ENCODE assay signal across 30 cellular contexts in genomic region chr15:70247281-70247680, GRCh38.
A peak's percentile ranks its signal among the peaks of the same experiment; 100 is the strongest.
DNase-seq lines count a peak whose midpoint lies in the region; ATAC-seq and TF ChIP-seq lines count a peak whose summit lies in the region.
"Had no signal": no experiment of that assay in that cellular context is flagged by ENCODE, and none has a peak within 500 bp of the region (broad histone marks: within the 10 kb centered on the region; RNA-seq: fewer than 3 reads in every experiment).

No MANE protein-coding gene starts in this region.

- ATAC-seq in RWPE2 (ENCODE audit: low read depth), result no peak
- ATAC-seq in sciatic nerve, result no peak
- ATAC-seq: CD8-positive, alpha-beta T cell; esophagus mucosa; foreskin keratinocyte; heart left ventricle; lower lobe of right lung; mucosa of descending colon; right cardiac atrium; T-helper 17 cell had no signal

- intact Hi-C loops in sciatic nerve (cut with DNase I), result no loop called here

- H3K4me1 ChIP-seq in RWPE2 (ENCODE audit: insufficient read depth, poor library complexity, severe bottlenecking), result peaks cover 12% of the 10 kb centered on the region
- H3K4me1 ChIP-seq: foreskin keratinocyte, uterus had no signal

- CTCF ChIA-PET in activated CD4-positive, alpha-beta T cell treated with anti-CD3 and anti-CD28 coated beads, Interleukin-2, amount 10 ng/mL, durations not matched to agents 7 days and 5 days (lab: Charles Lee), result interaction anchor here (0.5 kb wide), 1 partner anchor 508 kb away, joined by 4 read pairs; no protein-coding TSS in a partner anchor

- POLR2A ChIA-PET in activated CD4-positive, alpha-beta T cell treated with anti-CD3 and anti-CD28 coated beads, Interleukin-2, amount 10 ng/mL, durations not matched to agents 7 days and 5 days (lab: Charles Lee), result no interaction called here

- H3K36me3 Mint-ChIP-seq in activated CD4-positive, alpha-beta T cell treated with anti-CD3 and anti-CD28 coated beads, Interleukin-2, amount 10 ng/mL, durations not matched to agents 7 days and 5 days (ENCODE audit: low read depth), result no peaks in the 10 kb centered on the region
- H3K36me3 Mint-ChIP-seq: CD8-positive, alpha-beta T cell; stimulated activated naive B cell treated with anti-CD40 and anti-IgM and Interleukin-4, amounts not matched to agents 10 μg/mL and 1 μg/mL and 100 μg/mL, for 72 hours had no signal

- no peaks in the 10 kb centered on the region for H3K9me3 Mint-ChIP-seq in activated CD4-positive, alpha-beta T cell treated with anti-CD3 and anti-CD28 coated beads, Interleukin-2, amount 10 ng/mL, durations not matched to agents 7 days and 5 days
- H3K9me3 Mint-ChIP-seq: CD8-positive, alpha-beta T cell; stimulated activated naive B cell treated with anti-CD40 and anti-IgM and Interleukin-4, amounts not matched to agents 10 μg/mL and 1 μg/mL and 100 μg/mL, for 72 hours had no signal

- no peak for DNase-seq in activated CD4-positive, alpha-beta T cell treated with anti-CD3 and anti-CD28 coated beads, Interleukin-2, amount 10 ng/mL, durations not matched to agents 7 days and 5 days
- no peak for DNase-seq in activated CD4-positive, alpha-beta T cell treated with anti-CD3 and anti-CD28 coated beads, Interleukin-2, amount 50 U/mL, for 4 hours
- DNase-seq in GM13977 (ENCODE audit: low spot score) (no peak), RWPE2 (ENCODE audit: low spot score) (peak; percentile 43), sciatic nerve (ENCODE audit: low spot score) (peak; percentile 40), GDM1 (lab: John Stamatoyannopoulos, UW) (no peak), cerebellar nuclear complex (lab: John Stamatoyannopoulos, UW) (no peak)
- DNase-seq in stimulated activated CD4-positive, alpha-beta T cell treated with anti-CD3 and anti-CD28 coated beads, Interleukin-1b, Interleukin-23, amount 100 ng/mL, for 48 hours, result no peak
- DNase-seq: activated naive CD4-positive, alpha-beta T cell treated with anti-CD3 and anti-CD28 coated beads, Interleukin-2, amount 50 U/mL, for 16 hours; CD8-positive, alpha-beta T cell; DMS 273 treated with DMSO at 0.1 percent for 48 hours; EL; foreskin keratinocyte; HCEC 1CT; heart left ventricle; lower lobe of right lung; mucosa of descending colon; NCI-H1105 treated with DMSO at 0.1 percent for 48 hours; NCI-H2029 treated with DMSO at 0.1 percent for 48 hours; NCI-H226; NCI-H69; right cardiac atrium; stimulated activated CD4-positive, alpha-beta T cell treated with anti-CD3 and anti-CD28 coated beads, Interleukin-12 subunit alpha, Interleukin-12 subunit beta, amount 100 ng/mL, for 4 hours; stimulated activated CD4-positive, alpha-beta T cell treated with anti-CD3 and anti-CD28 coated beads, Interleukin-4, amount 100 ng/mL, for 24 hours; stimulated activated naive B cell treated with anti-CD40 and anti-IgM and Interleukin-4, amounts not matched to agents 10 μg/mL and 1 μg/mL and 100 μg/mL, for 72 hours; T-helper 17 cell; uterus had no signal

- H3K4me3 ChIP-seq in RWPE2 (ENCODE audit: severe bottlenecking), result no peak overlapping the region
- H3K4me3 ChIP-seq: cardiac muscle cell, heart left ventricle, lower lobe of right lung, mucosa of descending colon, SK-N-MC, uterus had no signal

- in situ Hi-C loops in GM13977 (cut with MboI; ENCODE audit: low pct_unique_long_range_greater_than_20kb, low sequenced_read_pairs, unreplicated experiment), result no loop called here

- H3K27me3 ChIP-seq in RWPE2 (ENCODE audit: insufficient read depth, poor library complexity, severe bottlenecking), result no peaks in the 10 kb centered on the region
- H3K27me3 ChIP-seq: heart left ventricle, uterus had no signal

- no peaks in the 10 kb centered on the region for H3K27me3 Mint-ChIP-seq in activated CD4-positive, alpha-beta T cell treated with anti-CD3 and anti-CD28 coated beads, Interleukin-2, amount 10 ng/mL, durations not matched to agents 7 days and 5 days
- H3K27me3 Mint-ChIP-seq: T-helper 17 cell had no signal

- H3K27ac Mint-ChIP-seq in activated CD4-positive, alpha-beta T cell treated with anti-CD3 and anti-CD28 coated beads, Interleukin-2, amount 10 ng/mL, durations not matched to agents 7 days and 5 days, result peak overlapping the region; percentile 57
- H3K27ac Mint-ChIP-seq: CD8-positive, alpha-beta T cell; stimulated activated naive B cell treated with anti-CD40 and anti-IgM and Interleukin-4, amounts not matched to agents 10 μg/mL and 1 μg/mL and 100 μg/mL, for 72 hours; T-helper 17 cell had no signal

- H3K4me1 Mint-ChIP-seq in activated CD4-positive, alpha-beta T cell treated with anti-CD3 and anti-CD28 coated beads, Interleukin-2, amount 10 ng/mL, durations not matched to agents 7 days and 5 days, result peaks cover 50% of the 10 kb centered on the region

- H3K9me3 ChIP-seq in RWPE2 (ENCODE audit: severe bottlenecking), result no peaks in the 10 kb centered on the region
- H3K9me3 ChIP-seq: heart left ventricle, lower lobe of right lung, mucosa of descending colon, uterus had no signal

- no peak overlapping the region for H3K27ac ChIP-seq in RWPE2 (ENCODE audit: poor library complexity, severe bottlenecking)
- H3K27ac ChIP-seq: cardiac muscle cell, foreskin keratinocyte, heart left ventricle, lower lobe of right lung, SK-N-MC, uterus had no signal

- H3K4me3 Mint-ChIP-seq in activated CD4-positive, alpha-beta T cell treated with anti-CD3 and anti-CD28 coated beads, Interleukin-2, amount 10 ng/mL, durations not matched to agents 7 days and 5 days, result no peak overlapping the region
- H3K4me3 Mint-ChIP-seq: CD8-positive, alpha-beta T cell; T-helper 17 cell had no signal

- peak; percentile 26 for TF ChIP-seq CTCF in GM13977 (IDR thresholded peaks at IDR 0.05; ENCODE audit: extremely low read depth, insufficient read depth, missing control alignments)
- TF ChIP-seq CTCF in RWPE2 (IDR thresholded peaks at IDR 0.05; ENCODE audit: poor library complexity, severe bottlenecking), result no peak

- H3K36me3 ChIP-seq in RWPE2 (ENCODE audit: low read depth), result no peaks in the 10 kb centered on the region
- H3K36me3 ChIP-seq: cardiac muscle cell, heart left ventricle, lower lobe of right lung, uterus had no signal

Comparison
In these comparisons a context has a peak if more than half of its experiments do, and no peak if none do; other contexts are left out.
1. DNase-seq: peak in RWPE2 (single experiment) and sciatic nerve (single experiment); none in activated CD4-positive, alpha-beta T cell treated with anti-CD3 and anti-CD28 coated beads, Interleukin-2, amount 10 ng/mL, durations not matched to agents 7 days and 5 days (single experiment), activated CD4-positive, alpha-beta T cell treated with anti-CD3 and anti-CD28 coated beads, Interleukin-2, amount 50 U/mL, for 4 hours (0 of 2), GM13977 (single experiment), GDM1 (single experiment), cerebellar nuclear complex (0 of 2) and stimulated activated CD4-positive, alpha-beta T cell treated with anti-CD3 and anti-CD28 coated beads, Interleukin-1b, Interleukin-23, amount 100 ng/mL, for 48 hours (single experiment).